In the genomic region with DNA sequence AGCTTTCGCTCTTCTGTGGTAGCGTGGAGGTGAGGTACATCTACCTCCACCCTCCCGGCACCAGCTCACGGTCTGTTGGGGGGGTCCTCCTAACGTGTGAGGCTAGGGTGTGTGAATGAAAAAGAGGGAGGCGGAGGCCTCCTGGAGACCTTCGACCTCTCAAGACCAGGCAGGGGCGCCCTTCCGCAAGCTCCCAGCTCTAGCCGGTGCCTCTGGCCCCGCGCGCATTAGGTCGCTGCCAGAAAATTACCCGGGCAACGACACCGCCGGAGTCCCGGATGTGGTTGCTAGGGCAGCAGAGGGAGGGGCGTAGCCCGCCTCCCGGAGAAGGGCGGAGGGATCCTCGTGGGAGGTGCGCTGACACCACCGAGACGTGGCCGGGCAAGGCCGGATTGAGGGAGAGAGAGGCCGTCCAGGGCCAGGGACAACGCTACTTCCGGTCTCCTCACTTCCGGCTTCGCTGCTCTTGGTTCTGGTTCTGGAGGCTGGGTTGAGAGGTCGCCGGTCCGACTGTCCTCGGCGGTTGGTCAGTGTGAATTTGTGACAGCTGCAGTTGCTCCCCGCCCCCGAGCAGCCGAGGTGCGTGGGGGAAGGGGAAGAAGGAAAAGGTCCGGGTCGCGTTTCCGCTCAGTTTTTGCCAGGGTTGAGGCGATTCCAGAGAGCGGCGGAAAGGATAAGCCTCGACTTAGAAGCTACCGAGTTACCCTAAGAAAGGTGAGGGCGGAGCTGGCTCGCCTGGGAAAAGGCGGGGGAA, we compare ENCODE assay signal across 8 cellular contexts. TPM values are rescaled to one million over a fixed set of nuclear protein-coding genes. Genes with fewer than 3 reads are reported as not detected.
DNase-seq lines count a peak whose midpoint lies in the region; ATAC-seq, FAIRE-seq and TF ChIP-seq lines count a peak whose summit lies in the region.

A gene with protein sequence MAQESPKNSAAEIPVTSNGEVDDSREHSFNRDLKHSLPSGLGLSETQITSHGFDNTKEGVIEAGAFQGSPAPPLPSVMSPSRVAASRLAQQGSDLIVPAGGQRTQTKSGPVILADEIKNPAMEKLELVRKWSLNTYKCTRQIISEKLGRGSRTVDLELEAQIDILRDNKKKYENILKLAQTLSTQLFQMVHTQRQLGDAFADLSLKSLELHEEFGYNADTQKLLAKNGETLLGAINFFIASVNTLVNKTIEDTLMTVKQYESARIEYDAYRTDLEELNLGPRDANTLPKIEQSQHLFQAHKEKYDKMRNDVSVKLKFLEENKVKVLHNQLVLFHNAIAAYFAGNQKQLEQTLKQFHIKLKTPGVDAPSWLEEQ (plus strand): TSS at position 442 of the 754 bp plus-strand sequence. CDS start 49,680 bp downstream, outside the sequence.
A gene (minus strand): TSS at position 218 of the 754 bp plus-strand sequence. CDS start 8,726 bp downstream, outside the sequence.

- intact Hi-C loops in Right ventricle myocardium superior (cut with DNase I) (no loop called here), pancreas (cut with DNase I) (no loop called here)

- peak within 1 kb of the TSS; percentile 64 for H3K4me3 ChIP-seq in GM12864 (ENCODE audit: low read depth, low read length)
- peak within 1 kb of the TSS; percentile 45 to 87 (median 61) for H3K4me3 ChIP-seq in pancreas
- peak within 1 kb of the TSS; percentile 53 to 81 (median 66) for H3K4me3 ChIP-seq in tibial nerve

- H3K9me3 Mint-ChIP-seq in activated naive CD8-positive, alpha-beta T cell treated with anti-CD3 and anti-CD28 coated beads, Interleukin-2, amount 10 ng/mL, durations not matched to agents 7 days and 5 days = no peaks in the 10 kb centered on the region

- peak; percentile 35 for TF ChIP-seq CTCF in GM12864 (IDR thresholded peaks at IDR 0.05; ENCODE audit: low read depth, low read length, missing control alignments)
- TF ChIP-seq CTCF in pancreas (IDR thresholded peaks at IDR 0.05) = no peak
- peak in 4 of 5 experiments; percentile 9 to 26 (median 15) for TF ChIP-seq CTCF in tibial nerve (IDR thresholded peaks at IDR 0.05)

- peaks cover 0 to 26% (median 5%) of the 10 kb centered on the region in 3 donors for H3K4me1 ChIP-seq in pancreas
- peaks cover 0 to 56% (median 15%) of the 10 kb centered on the region in 4 donors for H3K4me1 ChIP-seq in tibial nerve

- peak within 1 kb of the TSS; percentile 95 for H3K4me3 Mint-ChIP-seq in activated naive CD8-positive, alpha-beta T cell treated with anti-CD3 and anti-CD28 coated beads, Interleukin-2, amount 10 ng/mL, durations not matched to agents 7 days and 5 days

- ATAC-seq in HG02623 (IDR thresholded peaks at IDR 0.05; ENCODE audit: unreplicated experiment) (peak; percentile 96), Right ventricle myocardium superior (ENCODE audit: poor library complexity) (peak; percentile 99), pancreas (peak; percentile 97 to 99 (median 98))
- ATAC-seq in activated naive CD8-positive, alpha-beta T cell treated with anti-CD3 and anti-CD28 coated beads, Interleukin-2, amount 10 ng/mL, durations not matched to agents 7 days and 5 days (ENCODE audit: low read depth) = peak; percentile 88

- H3K27ac Mint-ChIP-seq in activated naive CD8-positive, alpha-beta T cell treated with anti-CD3 and anti-CD28 coated beads, Interleukin-2, amount 10 ng/mL, durations not matched to agents 7 days and 5 days = peak within 1 kb of the TSS; percentile 92

- whole genome bisulfite sequencing in pancreas, 2 donors = 0 to 1% methylated on average over 49 to 55 of the region's 55 CpGs
- WGBS in tibial nerve, 2 donors = 0 to 1% methylated on average over 42 to 45 of the region's 55 CpGs

- H3K9me3 ChIP-seq in pancreas = no peaks in the 10 kb centered on the region
- no peaks in the 10 kb centered on the region for H3K9me3 ChIP-seq in tibial nerve

- H3K36me3 ChIP-seq in pancreas (no peaks in the 10 kb centered on the region), tibial nerve (no peaks in the 10 kb centered on the region)

- H3K27me3 ChIP-seq in pancreas (no peaks in the 10 kb centered on the region), tibial nerve (no peaks in the 10 kb centered on the region)

- peak; percentile 10 to 77 for TF ChIP-seq POLR2A in tibial nerve (IDR thresholded peaks at IDR 0.05)

- peaks cover 13% of the 10 kb centered on the region for H3K27me3 Mint-ChIP-seq in activated naive CD8-positive, alpha-beta T cell treated with anti-CD3 and anti-CD28 coated beads, Interleukin-2, amount 10 ng/mL, durations not matched to agents 7 days and 5 days

- peak within 1 kb of the TSS; percentile 85 to 92 (median 88) for H3K27ac ChIP-seq in pancreas
- peak within 1 kb of the TSS; percentile 80 to 97 (median 92) for H3K27ac ChIP-seq in tibial nerve

- H3K36me3 Mint-ChIP-seq in activated naive CD8-positive, alpha-beta T cell treated with anti-CD3 and anti-CD28 coated beads, Interleukin-2, amount 10 ng/mL, durations not matched to agents 7 days and 5 days = peaks cover 2% of the 10 kb centered on the region

- FAIRE-seq in pancreas (lab: Jason Lieb, UNC) = peak; percentile 73

- POLR2A ChIA-PET in activated naive CD8-positive, alpha-beta T cell treated with anti-CD3 and anti-CD28 coated beads, Interleukin-2, amount 10 ng/mL, durations not matched to agents 7 days and 5 days (lab: Charles Lee) = interaction anchor here (0.7 to 2.1 kb wide), 10 partner anchors 11 to 954 kb away, joined by 3 to 11 read pairs (median 5); a partner anchor contains a TSS

- DNase-seq in GM12864 (ENCODE audit: low read depth) (peak; percentile 90), NCI-H1092 treated with DMSO at 0.1 percent for 48 hours (lab: John Stamatoyannopoulos, UW) (peak; percentile 97), SKM-1 (lab: John Stamatoyannopoulos, UW; ENCODE audit: unreplicated experiment) (peak; percentile 81), Right ventricle myocardium superior (peak; percentile 98), pancreas (peak; percentile 97 to 99 (median 99)), tibial nerve (ENCODE audit: low spot score in 2 of 2) (peak; percentile 93)
- DNase-seq in activated naive CD8-positive, alpha-beta T cell treated with anti-CD3 and anti-CD28 coated beads, Interleukin-2, amount 10 ng/mL, durations not matched to agents 7 days and 5 days = peak; percentile 96

- TF ChIP-seq EP300 in tibial nerve (IDR thresholded peaks at IDR 0.05) = peak; percentile 96 to 99

- H3K4me1 Mint-ChIP-seq in activated naive CD8-positive, alpha-beta T cell treated with anti-CD3 and anti-CD28 coated beads, Interleukin-2, amount 10 ng/mL, durations not matched to agents 7 days and 5 days = peaks cover 31% of the 10 kb centered on the region

RNA-seq across cellular contexts. Expression of the first gene that starts in this region (rescaled TPM):
- 10 to 100 TPM; 18.4 to 19.4 TPM for total RNA-seq in activated naive CD8-positive, alpha-beta T cell treated with anti-CD3 and anti-CD28 coated beads, Interleukin-2, amount 10 ng/mL, durations not matched to agents 7 days and 5 days
- 10.9 TPM for total RNA-seq in Right ventricle myocardium superior
- 10 to 100 TPM in 5 of 6 donors, 1 to 10 TPM in 1; 9.4 to 20.6 (median 11.7) TPM for total RNA-seq in pancreas
- polyA plus RNA-seq in pancreas = 10 to 100 TPM in 1 of 2 donors, 1 to 10 TPM in 1; 9.2 to 11.6 TPM
- 10 to 100 TPM; 27.3 to 44.0 (median 39.2) TPM for total RNA-seq in tibial nerve

RNA-seq across cellular contexts. Expression of the second gene that starts in this region (rescaled TPM):
- under 1 TPM; 0.34 to 0.47 TPM for total RNA-seq in activated naive CD8-positive, alpha-beta T cell treated with anti-CD3 and anti-CD28 coated beads, Interleukin-2, amount 10 ng/mL, durations not matched to agents 7 days and 5 days
- 0.13 TPM for total RNA-seq in Right ventricle myocardium superior
- total RNA-seq in pancreas = under 1 TPM; 0.06 to 0.59 (median 0.17) TPM
- polyA plus RNA-seq in pancreas = under 1 TPM in 1 of 2 donors, not detected in 1; 0.35 TPM
- total RNA-seq in tibial nerve = 1 to 10 TPM in 3 of 4 donors, under 1 TPM in 1; 0.90 to 1.9 (median 1.4) TPM

Comparison
In these comparisons a context has a peak if more than half of its experiments do, and no peak if none do; other contexts are left out.
1. Peak in every context shown above with its lines: DNase-seq, ATAC-seq, H3K4me3 ChIP-seq and H3K27ac ChIP-seq.
2. CTCF ChIP-seq: peak in GM12864 (single experiment) and tibial nerve (4 of 5); none in pancreas (0 of 4).